9 cellular contexts compared by ENCODE assay signal in the genomic region with DNA sequence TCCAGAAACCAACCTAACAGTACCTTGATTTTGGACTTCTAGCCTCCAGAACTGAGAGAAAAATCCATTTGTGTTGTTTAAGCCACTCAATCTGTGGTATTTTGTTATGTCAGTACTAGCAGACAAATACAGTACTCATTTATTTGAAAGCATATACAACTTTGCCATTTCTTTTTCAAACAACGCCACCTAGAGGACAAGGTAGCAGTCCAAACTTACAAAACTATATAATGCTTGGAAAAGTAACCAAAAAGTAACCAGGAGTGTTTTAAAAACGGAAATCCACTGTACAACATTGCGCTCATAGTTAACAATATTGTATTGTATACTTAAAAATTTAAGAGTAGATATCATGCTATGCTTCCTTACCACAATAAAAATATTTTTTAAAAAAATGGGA. TPM values are rescaled to one million over a fixed set of nuclear protein-coding genes. Genes with fewer than 3 reads are reported as not detected.
DNase-seq lines count a peak whose midpoint lies in the region; ATAC-seq lines count a peak whose summit lies in the region.
"Had no signal": no experiment of that assay in that cellular context is flagged by ENCODE, and none has a peak within 500 bp of the region (broad histone marks: within the 10 kb centered on the region; RNA-seq: fewer than 3 reads in every experiment).

No MANE protein-coding gene starts in this region.

- no peaks in the 10 kb centered on the region for H3K36me3 Mint-ChIP-seq in activated T-cell treated with anti-CD3 and anti-CD28 coated beads, Interleukin-2, amount 50 U/mL, for 72 hours (ENCODE audit: insufficient read depth in 2 of 2)
- H3K36me3 Mint-ChIP-seq: immature natural killer cell had no signal

- H3K4me3 ChIP-seq in GM23248: no peak overlapping the region
- H3K4me3 ChIP-seq in adipocyte (ENCODE audit: low read length): no peak overlapping the region

- H3K79me2 ChIP-seq in GM23248 (ENCODE audit: insufficient read depth): no peaks in the 10 kb centered on the region

- in situ Hi-C loops in GM23248 (cut with MboI): loop anchor here (10.0 to 25.0 kb wide), 2 partner anchors 461 to 554 kb away; no protein-coding TSS in a partner anchor
- in situ Hi-C loops in G401 (cut with HindIII; ENCODE audit: low sequenced_read_pairs): no loop called here

- H3K9me3 ChIP-seq in GM23248 (ENCODE audit: low read depth): no peaks in the 10 kb centered on the region
- H3K9me3 ChIP-seq in adipocyte (ENCODE audit: control insufficient read depth, low read length): no peaks in the 10 kb centered on the region

- H3K36me3 ChIP-seq in GM23248 (ENCODE audit: low read depth) (no peaks in the 10 kb centered on the region), adipocyte (ENCODE audit: control insufficient read depth, insufficient read depth, low read length, severe bottlenecking) (no peaks in the 10 kb centered on the region)

- no peaks in the 10 kb centered on the region for H3K9me3 Mint-ChIP-seq in activated T-cell treated with anti-CD3 and anti-CD28 coated beads, Interleukin-2, amount 50 U/mL, for 72 hours
- H3K9me3 Mint-ChIP-seq: immature natural killer cell had no signal

- WGBS in GM23248 (ENCODE audit: low coverage in 1 of 2, low lambda C conversion rate in 2 of 2, missing lambda C conversion rate in 2 of 2), 2 experiments: 15 to 27% methylated on average over 3 of the region's 3 CpGs

- no peak overlapping the region for H3K27ac ChIP-seq in GM23248

- no peaks in the 10 kb centered on the region for H3F3A ChIP-seq in GM23248 (ENCODE audit: insufficient read depth)

- ATAC-seq in GM18858 (IDR thresholded peaks at IDR 0.05; ENCODE audit: unreplicated experiment): no peak
- no peak for ATAC-seq in activated T-cell treated with anti-CD3 and anti-CD28 coated beads, Interleukin-2, amount 50 U/mL, for 72 hours (replicated peaks in 1 of 2)

- no peaks in the 10 kb centered on the region for H3K9me2 ChIP-seq in GM23248 (ENCODE audit: insufficient read depth)

- H3K27me3 ChIP-seq in GM23248 (replicated peaks; ENCODE audit: insufficient read depth): no peaks in the 10 kb centered on the region
- H3K27me3 ChIP-seq in adipocyte (replicated peaks; ENCODE audit: control insufficient read depth, insufficient read depth, low read length): peaks cover 19% of the 10 kb centered on the region

- H3K4me2 ChIP-seq in GM23248 (ENCODE audit: unreplicated experiment): no peak overlapping the region

- H4K20me1 ChIP-seq in GM23248 (ENCODE audit: insufficient read depth): no peaks in the 10 kb centered on the region

- H3K4me3 Mint-ChIP-seq in activated T-cell treated with anti-CD3 and anti-CD28 coated beads, Interleukin-2, amount 50 U/mL, for 72 hours: no peak overlapping the region
- H3K4me3 Mint-ChIP-seq: immature natural killer cell had no signal

- H3K27ac Mint-ChIP-seq in activated T-cell treated with anti-CD3 and anti-CD28 coated beads, Interleukin-2, amount 50 U/mL, for 72 hours: no peak overlapping the region
- H3K27ac Mint-ChIP-seq: immature natural killer cell had no signal

- no peak overlapping the region for H3K9ac ChIP-seq in GM23248
- no peak overlapping the region for H3K9ac ChIP-seq in adipocyte (ENCODE audit: low read length)

- no peak overlapping the region for H2AFZ ChIP-seq in GM23248

- H3K4me1 ChIP-seq in GM23248 (ENCODE audit: insufficient read depth) (no peaks in the 10 kb centered on the region), adipocyte (ENCODE audit: control insufficient read depth, insufficient read depth, low read length) (peaks cover 5% of the 10 kb centered on the region)

- no peaks in the 10 kb centered on the region for H3K4me1 Mint-ChIP-seq in activated T-cell treated with anti-CD3 and anti-CD28 coated beads, Interleukin-2, amount 50 U/mL, for 72 hours (ENCODE audit: low read depth)
- H3K4me1 Mint-ChIP-seq: immature natural killer cell had no signal

- DNase-seq in AML-193 (lab: John Stamatoyannopoulos, UW): peak; percentile 1 to 10
- peak; percentile 39 for DNase-seq in GM23248
- peak; percentile 24 for DNase-seq in adipocyte (ENCODE audit: low read depth)
- DNase-seq in kidney tubule cell (ENCODE audit: low spot score): peak; percentile 37
- no peak for DNase-seq in G401 (ENCODE audit: low spot score)
- no peak for DNase-seq in activated T-cell treated with anti-CD3 and anti-CD28 coated beads, Interleukin-2, amount 50 U/mL, for 72 hours
- no peak for DNase-seq in effector CD8-positive, alpha-beta T cell (lab: John Stamatoyannopoulos, UW)
- DNase-seq: immature natural killer cell had no signal

- H3K27me3 Mint-ChIP-seq in activated T-cell treated with anti-CD3 and anti-CD28 coated beads, Interleukin-2, amount 50 U/mL, for 72 hours (ENCODE audit: low read depth): peaks cover 41% of the 10 kb centered on the region

RNA-seq across cellular contexts. Expression of a gene that starts 37.0 kb away (rescaled TPM):
- 4.6 and 9.0 TPM in 2 replicates for total RNA-seq in GM23248 (2014; rRNA removed; shearing (Covaris generic))
- polyA plus RNA-seq in GM23248 (2016; fragmentation: Nextera tagmentation; extraction: Ambion mirVana): 4.5 and 5.7 TPM in 2 replicates
- total RNA-seq in G401 (2014; rRNA removed; shearing (Covaris generic)): 0.80 TPM in 1 of 2 replicates, not detected in the other
- total RNA-seq in activated T-cell treated with anti-CD3 and anti-CD28 coated beads, Interleukin-2, amount 50 U/mL, for 72 hours: not detected
- polyA plus RNA-seq: immature natural killer cell had no signal

Comparison
In these comparisons a context has a peak if more than half of its experiments do, and no peak if none do; other contexts are left out.
1. DNase-seq: peak in AML-193 (2 of 2), GM23248 (single experiment), adipocyte (single experiment) and kidney tubule cell (single experiment); none in G401 (single experiment), activated T-cell treated with anti-CD3 and anti-CD28 coated beads, Interleukin-2, amount 50 U/mL, for 72 hours (0 of 2) and effector CD8-positive, alpha-beta T cell (single experiment).